ENCODE assay signal across 21 cellular contexts in the genomic region with DNA sequence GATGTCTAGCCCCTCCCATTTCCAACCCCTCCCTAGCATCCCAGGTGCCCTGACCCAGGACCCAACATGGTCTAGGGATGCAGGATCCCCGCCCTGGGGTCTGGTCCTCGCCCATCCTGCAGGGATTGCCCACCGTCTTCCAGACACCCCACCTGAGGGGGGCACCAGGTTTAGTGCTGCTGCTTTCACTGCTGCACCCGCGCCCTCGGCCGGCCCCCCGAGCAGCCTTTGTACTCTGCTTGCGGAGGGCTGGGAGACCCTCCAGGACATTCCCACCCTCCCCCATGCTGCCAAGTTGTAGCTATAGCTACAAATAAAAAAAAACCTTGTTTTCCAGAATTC. TPM values are rescaled to one million over a fixed set of nuclear protein-coding genes. Genes with fewer than 3 reads are reported as not detected.
DNase-seq lines count a peak whose midpoint lies in the region; TF ChIP-seq lines count a peak whose summit lies in the region.
"Had no signal": no experiment of that assay in that cellular context is flagged by ENCODE, and none has a peak within 500 bp of the region (broad histone marks: within the 10 kb centered on the region; RNA-seq: fewer than 3 reads in every experiment).

No MANE protein-coding gene starts in this region.

- TF ChIP-seq POLR2A in esophagus muscularis mucosa (IDR thresholded peaks at IDR 0.05; ENCODE audit: low read depth), result no peak
- TF ChIP-seq POLR2A in uterus (IDR thresholded peaks at IDR 0.05), result no peak

- H3K56ac ChIP-seq in mesendoderm (ENCODE audit: low read length), result no peak overlapping the region

- H3K27ac ChIP-seq in esophagus muscularis mucosa (replicated peaks in 1 of 4) (peak overlapping the region; percentile 100), neutrophil (peak overlapping the region; percentile 97), uterus (peak overlapping the region; percentile 98 to 99), mesendoderm (ENCODE audit: low read depth, low read length) (no peak overlapping the region)
- H3K27ac ChIP-seq: VCaP had no signal

- H3K36me3 ChIP-seq in esophagus muscularis mucosa, result peaks cover 27 to 63% (median 53%) of the 10 kb centered on the region in 4 donors
- H3K36me3 ChIP-seq in neutrophil, result peaks cover 97% of the 10 kb centered on the region
- no peaks in the 10 kb centered on the region for H3K36me3 ChIP-seq in uterus
- H3K36me3 ChIP-seq in mesendoderm (ENCODE audit: control insufficient read depth, insufficient read depth, low read length), result peaks cover 40% of the 10 kb centered on the region
- H3K36me3 ChIP-seq: colonic mucosa had no signal

- H3K4me3 Mint-ChIP-seq in activated naive CD8-positive, alpha-beta T cell, result no peak overlapping the region
- H3K4me3 Mint-ChIP-seq in activated naive CD8-positive, alpha-beta T cell treated with anti-CD3 and anti-CD28 coated beads for 36 hours, result no peak overlapping the region
- H3K4me3 Mint-ChIP-seq: activated CD8-positive, alpha-beta T cell treated with anti-CD3 and anti-CD28 coated beads, Interleukin-2, amount 10 ng/mL, durations not matched to agents 7 days and 5 days; activated T-helper 1 cell treated with anti-CD3 and anti-CD28 coated beads, Interleukin-12 subunit alpha, Interleukin-12 subunit beta, Interleukin-2, Interleukin-4 antibody, amounts not matched to agents 30 ng/mL and 10 ng/mL and 1 ng/mL, durations not matched to agents 14 hours and 24 hours and 36 hours had no signal

- H3K18ac ChIP-seq in mesendoderm (ENCODE audit: low read length), result no peak overlapping the region

- DNase-seq in activated naive CD8-positive, alpha-beta T cell treated with anti-CD3 and anti-CD28 coated beads for 36 hours, result no peak
- DNase-seq in esophagus muscularis mucosa (ENCODE audit: extremely low spot score), result no peak
- peak in 1 of 2 donors; percentile 22 for DNase-seq in uterus
- DNase-seq in mesendoderm, result no peak
- no peak for DNase-seq in activated effector memory CD4-positive, alpha-beta T cell treated with Interleukin-2 at 50 U/mL for 16 hours
- no peak for DNase-seq in NCI-H2029 treated with DMSO at 0.1 percent for 48 hours (lab: John Stamatoyannopoulos, UW)
- DNase-seq: activated CD8-positive, alpha-beta T cell treated with anti-CD3 and anti-CD28 coated beads, Interleukin-2, amount 10 ng/mL, durations not matched to agents 7 days and 5 days; anterior cingulate cortex; CD4-positive, CD25-positive, alpha-beta regulatory T cell; colonic mucosa; midbrain; NCI-H1048; stimulated activated CD4-positive, alpha-beta T cell treated with anti-CD3 and anti-CD28 coated beads, Interleukin-4, amount 100 ng/mL, for 4 hours had no signal

- intact Hi-C loops in esophagus muscularis mucosa (cut with DNase I) (no loop called here), uterus (cut with DNase I; ENCODE audit: low total_unique reads) (no loop called here)

- H3K27ac Mint-ChIP-seq in activated naive CD8-positive, alpha-beta T cell, result peak overlapping the region; percentile 34
- no peak overlapping the region for H3K27ac Mint-ChIP-seq in activated naive CD8-positive, alpha-beta T cell treated with anti-CD3 and anti-CD28 coated beads for 36 hours
- H3K27ac Mint-ChIP-seq: activated T-helper 1 cell treated with anti-CD3 and anti-CD28 coated beads, Interleukin-12 subunit alpha, Interleukin-12 subunit beta, Interleukin-2, Interleukin-4 antibody, amounts not matched to agents 30 ng/mL and 10 ng/mL and 1 ng/mL, durations not matched to agents 14 hours and 24 hours and 36 hours had no signal

- H3K79me1 ChIP-seq in mesendoderm (ENCODE audit: low read length), result peaks cover 10% of the 10 kb centered on the region

- H3K27me3 ChIP-seq in esophagus muscularis mucosa (no peaks in the 10 kb centered on the region), neutrophil (no peaks in the 10 kb centered on the region), uterus (no peaks in the 10 kb centered on the region), mesendoderm (ENCODE audit: insufficient read depth, low read length, poor library complexity) (no peaks in the 10 kb centered on the region)
- H3K27me3 ChIP-seq: colonic mucosa, Peyer's patch had no signal

- no peaks in the 10 kb centered on the region for H3K27me3 Mint-ChIP-seq in activated naive CD8-positive, alpha-beta T cell
- no peaks in the 10 kb centered on the region for H3K27me3 Mint-ChIP-seq in activated naive CD8-positive, alpha-beta T cell treated with anti-CD3 and anti-CD28 coated beads for 36 hours
- H3K27me3 Mint-ChIP-seq: CD4-positive, CD25-positive, alpha-beta regulatory T cell had no signal

- H3K4me1 Mint-ChIP-seq in activated naive CD8-positive, alpha-beta T cell (ENCODE audit: low read depth), result peaks cover 26% of the 10 kb centered on the region
- H3K4me1 Mint-ChIP-seq in activated naive CD8-positive, alpha-beta T cell treated with anti-CD3 and anti-CD28 coated beads for 36 hours, result peaks cover 15% of the 10 kb centered on the region

- WGBS in esophagus muscularis mucosa, result 79% methylated on average over 9 of the region's 9 CpGs
- no CpG with 5 or more reads among the region's 9 CpGs for WGBS in mesendoderm (ENCODE audit: extremely low coverage, insufficient coverage, low lambda C conversion rate)

- H3K4me1 ChIP-seq in esophagus muscularis mucosa, result peaks cover 67 to 96% (median 93%) of the 10 kb centered on the region in 4 donors
- peaks cover 32 to 42% of the 10 kb centered on the region in 2 experiments for H3K4me1 ChIP-seq in neutrophil (ENCODE audit: control insufficient read depth in 1 of 2, insufficient read depth in 1 of 2, low read depth in 1 of 2, low read length in 1 of 2)
- H3K4me1 ChIP-seq in uterus, result peaks cover 27 to 44% of the 10 kb centered on the region in 2 donors
- no peaks in the 10 kb centered on the region for H3K4me1 ChIP-seq in mesendoderm (ENCODE audit: control insufficient read depth, low read depth, low read length)

- no peak overlapping the region for H2BK15ac ChIP-seq in mesendoderm (replicated peaks; ENCODE audit: low read depth)

- H3K23ac ChIP-seq in mesendoderm (ENCODE audit: low read length), result no peak overlapping the region

- H3K4me3 ChIP-seq in esophagus muscularis mucosa (no peak overlapping the region), neutrophil (ENCODE audit: low read depth in 1 of 2, low read length in 1 of 2) (no peak overlapping the region), uterus (no peak overlapping the region), mesendoderm (ENCODE audit: low read length) (no peak overlapping the region)
- H3K4me3 ChIP-seq: colonic mucosa, Peyer's patch had no signal

- TF ChIP-seq EP300 in esophagus muscularis mucosa (IDR thresholded peaks at IDR 0.05), result no peak

- H2BK5ac ChIP-seq in mesendoderm (ENCODE audit: low read length), result no peak overlapping the region

- no peak overlapping the region for H4K5ac ChIP-seq in mesendoderm (ENCODE audit: low read length)

- H3K79me2 ChIP-seq in mesendoderm (ENCODE audit: control insufficient read depth, insufficient read depth, low read length), result peaks cover 15% of the 10 kb centered on the region

- H3K9ac ChIP-seq in mesendoderm (ENCODE audit: low read length), result no peak overlapping the region

- H3K4me2 ChIP-seq in mesendoderm (ENCODE audit: low read length), result no peak overlapping the region

- H4K8ac ChIP-seq in mesendoderm (ENCODE audit: low read depth, low read length), result no peak overlapping the region

- no peak overlapping the region for H3K4ac ChIP-seq in mesendoderm (ENCODE audit: low read depth, low read length)

- H3K9me3 ChIP-seq in esophagus muscularis mucosa, result no peaks in the 10 kb centered on the region
- H3K9me3 ChIP-seq in neutrophil, result peaks cover 2% of the 10 kb centered on the region
- H3K9me3 ChIP-seq in uterus, result no peaks in the 10 kb centered on the region
- H3K9me3 ChIP-seq: colonic mucosa, Peyer's patch had no signal

- TF ChIP-seq CTCF in esophagus muscularis mucosa (IDR thresholded peaks at IDR 0.05) (no peak), neutrophil (IDR thresholded peaks at IDR 0.05) (no peak), uterus (IDR thresholded peaks at IDR 0.05) (no peak)

- no peaks in the 10 kb centered on the region for H3K9me3 Mint-ChIP-seq in activated naive CD8-positive, alpha-beta T cell (ENCODE audit: low read depth)
- no peaks in the 10 kb centered on the region for H3K9me3 Mint-ChIP-seq in activated naive CD8-positive, alpha-beta T cell treated with anti-CD3 and anti-CD28 coated beads for 36 hours
- H3K9me3 Mint-ChIP-seq: activated T-helper 1 cell treated with anti-CD3 and anti-CD28 coated beads, Interleukin-12 subunit alpha, Interleukin-12 subunit beta, Interleukin-2, Interleukin-4 antibody, amounts not matched to agents 30 ng/mL and 10 ng/mL and 1 ng/mL, durations not matched to agents 14 hours and 24 hours and 36 hours; CD4-positive, CD25-positive, alpha-beta regulatory T cell had no signal

- no peak overlapping the region for H2BK120ac ChIP-seq in mesendoderm (ENCODE audit: low read depth, low read length)

- no peak overlapping the region for H2AK5ac ChIP-seq in mesendoderm (ENCODE audit: low read length)

- peaks cover 3% of the 10 kb centered on the region for H3K36me3 Mint-ChIP-seq in activated naive CD8-positive, alpha-beta T cell
- H3K36me3 Mint-ChIP-seq in activated naive CD8-positive, alpha-beta T cell treated with anti-CD3 and anti-CD28 coated beads for 36 hours, result peaks cover 10% of the 10 kb centered on the region

RNA-seq across cellular contexts. Expression of gene ZYX, which starts 9.6 kb away (rescaled TPM):
- total RNA-seq in activated naive CD8-positive, alpha-beta T cell treated with anti-CD3 and anti-CD28 coated beads for 36 hours, result 100 to 1,000 TPM; 116 to 118 TPM
- total RNA-seq in esophagus muscularis mucosa, result 100 to 1,000 TPM; 186 to 469 (median 245) TPM
- total RNA-seq in uterus, result 100 to 1,000 TPM in 2 of 4 donors, 10 to 100 TPM in 2; 46.0 to 494 (median 95.9) TPM
- 368 TPM for polyA plus RNA-seq in mesendoderm (2013, experiment 1 of 2)
- polyA plus RNA-seq in mesendoderm (2013, experiment 2 of 2), result 379 TPM

RNA-seq across cellular contexts. Expression of gene EPHA1, which starts 17.9 kb away (rescaled TPM):
- total RNA-seq in activated naive CD8-positive, alpha-beta T cell treated with anti-CD3 and anti-CD28 coated beads for 36 hours, result 1 to 10 TPM; 2.3 to 3.4 TPM
- total RNA-seq in esophagus muscularis mucosa, result under 1 TPM in 2 of 4 donors, not detected in 2; 0.17 to 0.23 TPM
- 1 to 10 TPM in 3 of 4 donors, not detected in 1; 1.3 to 5.6 (median 1.9) TPM for total RNA-seq in uterus
- 85.6 TPM for polyA plus RNA-seq in mesendoderm (2013, experiment 1 of 2)
- 80.8 TPM for polyA plus RNA-seq in mesendoderm (2013, experiment 2 of 2)
- total RNA-seq: activated T-helper 1 cell treated with anti-CD3 and anti-CD28 coated beads, Interleukin-12 subunit alpha, Interleukin-12 subunit beta, Interleukin-2, Interleukin-4 antibody, amounts not matched to agents 30 ng/mL and 10 ng/mL and 1 ng/mL, durations not matched to agents 14 hours and 24 hours and 36 hours; Daoy had no signal

RNA-seq across cellular contexts. Expression of gene FAM131B, which starts 28.2 kb away (rescaled TPM):
- total RNA-seq in activated naive CD8-positive, alpha-beta T cell treated with anti-CD3 and anti-CD28 coated beads for 36 hours, result 1 to 10 TPM; 1.7 to 2.0 TPM
- 1 to 10 TPM in 3 of 4 donors, under 1 TPM in 1; 0.42 to 2.0 (median 1.3) TPM for total RNA-seq in esophagus muscularis mucosa
- 10 to 100 TPM in 1 of 4 donors, 1 to 10 TPM in 3; 1.2 to 10.6 (median 6.5) TPM for total RNA-seq in uterus
- polyA plus RNA-seq in mesendoderm (2013, experiment 1 of 2), result 10.5 TPM
- 10.1 TPM for polyA plus RNA-seq in mesendoderm (2013, experiment 2 of 2)

RNA-seq across cellular contexts. Expression of gene TAS2R60, which starts 52.5 kb away (rescaled TPM):
- not detected for total RNA-seq in activated naive CD8-positive, alpha-beta T cell treated with anti-CD3 and anti-CD28 coated beads for 36 hours
- total RNA-seq in esophagus muscularis mucosa, result under 1 TPM in 1 of 4 donors, not detected in 3; 0.34 TPM
- total RNA-seq in uterus, result 1 to 10 TPM in 1 of 4 donors, not detected in 3; 3.3 TPM
- 0.15 TPM for polyA plus RNA-seq in mesendoderm (2013, experiment 1 of 2)
- 0.20 TPM for polyA plus RNA-seq in mesendoderm (2013, experiment 2 of 2)
- total RNA-seq: activated T-helper 1 cell treated with anti-CD3 and anti-CD28 coated beads, Interleukin-12 subunit alpha, Interleukin-12 subunit beta, Interleukin-2, Interleukin-4 antibody, amounts not matched to agents 30 ng/mL and 10 ng/mL and 1 ng/mL, durations not matched to agents 14 hours and 24 hours and 36 hours; colonic mucosa; Daoy; skeletal muscle tissue had no signal
- polyA plus RNA-seq: urinary bladder had no signal
